8 cellular contexts compared by ENCODE assay signal in the genomic region with DNA sequence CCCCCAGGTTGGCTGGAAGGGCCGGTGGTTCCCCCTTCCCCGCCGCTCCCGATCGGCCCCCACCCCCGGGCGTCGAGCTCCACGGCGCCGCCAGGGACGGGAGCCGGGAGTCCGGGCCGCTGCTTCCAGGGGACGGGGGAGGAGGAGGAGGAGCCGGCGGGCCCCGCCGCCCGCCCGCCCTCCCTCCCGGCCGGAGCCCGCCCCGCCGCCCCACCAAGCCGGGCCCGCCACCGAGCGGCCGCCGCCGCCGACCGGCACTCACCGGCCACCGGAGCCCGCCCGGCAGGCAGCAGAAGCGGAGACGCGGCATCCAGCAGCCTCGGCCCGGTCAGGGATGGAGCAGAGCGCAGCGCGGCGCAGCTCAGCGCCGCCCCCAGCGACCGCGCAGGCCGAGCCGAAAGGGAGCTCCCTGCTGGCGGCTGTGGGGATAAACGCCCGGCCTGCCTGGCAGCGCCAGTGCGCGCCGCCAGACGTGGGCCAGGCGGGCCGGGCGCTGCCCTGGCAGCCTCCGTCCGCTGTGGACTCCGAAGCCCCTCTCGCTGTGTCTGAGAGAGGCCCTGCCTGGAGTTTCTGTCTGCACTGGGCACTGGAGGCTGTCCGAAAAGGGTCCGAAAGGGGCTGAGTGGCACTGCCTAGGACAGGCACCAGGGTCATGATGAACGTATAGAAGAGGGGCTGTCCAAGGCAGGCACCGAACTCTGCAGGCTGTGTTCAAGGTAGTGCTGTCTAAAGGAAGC. TPM values are rescaled to one million over a fixed set of nuclear protein-coding genes. Genes with fewer than 3 reads are reported as not detected.
DNase-seq lines count a peak whose midpoint lies in the region; ATAC-seq and TF ChIP-seq lines count a peak whose summit lies in the region.

A gene with protein sequence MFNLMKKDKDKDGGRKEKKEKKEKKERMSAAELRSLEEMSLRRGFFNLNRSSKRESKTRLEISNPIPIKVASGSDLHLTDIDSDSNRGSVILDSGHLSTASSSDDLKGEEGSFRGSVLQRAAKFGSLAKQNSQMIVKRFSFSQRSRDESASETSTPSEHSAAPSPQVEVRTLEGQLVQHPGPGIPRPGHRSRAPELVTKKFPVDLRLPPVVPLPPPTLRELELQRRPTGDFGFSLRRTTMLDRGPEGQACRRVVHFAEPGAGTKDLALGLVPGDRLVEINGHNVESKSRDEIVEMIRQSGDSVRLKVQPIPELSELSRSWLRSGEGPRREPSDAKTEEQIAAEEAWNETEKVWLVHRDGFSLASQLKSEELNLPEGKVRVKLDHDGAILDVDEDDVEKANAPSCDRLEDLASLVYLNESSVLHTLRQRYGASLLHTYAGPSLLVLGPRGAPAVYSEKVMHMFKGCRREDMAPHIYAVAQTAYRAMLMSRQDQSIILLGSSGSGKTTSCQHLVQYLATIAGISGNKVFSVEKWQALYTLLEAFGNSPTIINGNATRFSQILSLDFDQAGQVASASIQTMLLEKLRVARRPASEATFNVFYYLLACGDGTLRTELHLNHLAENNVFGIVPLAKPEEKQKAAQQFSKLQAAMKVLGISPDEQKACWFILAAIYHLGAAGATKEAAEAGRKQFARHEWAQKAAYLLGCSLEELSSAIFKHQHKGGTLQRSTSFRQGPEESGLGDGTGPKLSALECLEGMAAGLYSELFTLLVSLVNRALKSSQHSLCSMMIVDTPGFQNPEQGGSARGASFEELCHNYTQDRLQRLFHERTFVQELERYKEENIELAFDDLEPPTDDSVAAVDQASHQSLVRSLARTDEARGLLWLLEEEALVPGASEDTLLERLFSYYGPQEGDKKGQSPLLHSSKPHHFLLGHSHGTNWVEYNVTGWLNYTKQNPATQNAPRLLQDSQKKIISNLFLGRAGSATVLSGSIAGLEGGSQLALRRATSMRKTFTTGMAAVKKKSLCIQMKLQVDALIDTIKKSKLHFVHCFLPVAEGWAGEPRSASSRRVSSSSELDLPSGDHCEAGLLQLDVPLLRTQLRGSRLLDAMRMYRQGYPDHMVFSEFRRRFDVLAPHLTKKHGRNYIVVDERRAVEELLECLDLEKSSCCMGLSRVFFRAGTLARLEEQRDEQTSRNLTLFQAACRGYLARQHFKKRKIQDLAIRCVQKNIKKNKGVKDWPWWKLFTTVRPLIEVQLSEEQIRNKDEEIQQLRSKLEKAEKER (N-terminal part only) (minus strand): TSS at position 348 of the 737 bp plus-strand sequence. CDS start 13,458 bp downstream, outside the sequence.

- peak within 1 kb of the TSS; percentile 60 for H3K4me3 ChIP-seq in BJ (ENCODE audit: low read depth, low read length)

- POLR2A ChIA-PET in BJ (lab: Charles Lee), result interaction anchor here (0.6 to 1.1 kb wide), 3 partner anchors 15 to 465 kb away, joined by 3 to 7 read pairs (median 4); no protein-coding TSS in a partner anchor

- H3K27me3 Mint-ChIP-seq in endothelial cell (ENCODE audit: unreplicated experiment) (peaks cover 9% of the 10 kb centered on the region), mesothelial cell of epicardium (ENCODE audit: low read depth) (peaks cover 8% of the 10 kb centered on the region)

- no peaks in the 10 kb centered on the region for H3K27me3 ChIP-seq in BJ (ENCODE audit: control insufficient read depth, insufficient read depth, low read length)

- DNase-seq in BJ (ENCODE audit: low read depth) (no peak), GM19240 (ENCODE audit: insufficient read length, low spot score) (peak; percentile 94), NOMO-1 treated with dmso at 0.1 percent for 144 hours (lab: John Stamatoyannopoulos, UW; ENCODE audit: unreplicated experiment) (peak; percentile 51), endothelial cell (ENCODE audit: low spot score) (peak; percentile 91), mesothelial cell of epicardium (ENCODE audit: low spot score in 2 of 2, unreplicated experiment in 2 of 2) (peak; percentile 64 to 87)
- DNase-seq in activated CD8-positive, alpha-beta memory T cell treated with anti-CD3 and anti-CD28 coated beads, Interleukin-2, amount 50 U/mL, for 24 hours (ENCODE audit: extremely low read depth), result peak; percentile 14
- peak; percentile 66 to 68 for DNase-seq in stimulated activated CD8-positive, alpha-beta memory T cell treated with anti-CD3 and anti-CD28 coated beads, Interleukin-15, amount 100 ng/mL, for 48 hours (ENCODE audit: low read depth in 2 of 2)

- ATAC-seq in HG03521 (IDR thresholded peaks at IDR 0.05; ENCODE audit: unreplicated experiment), result peak; percentile 74

- H3K27ac Mint-ChIP-seq in endothelial cell (ENCODE audit: unreplicated experiment) (peak within 1 kb of the TSS; percentile 42), mesothelial cell of epicardium (peak within 1 kb of the TSS; percentile 67)

- TF ChIP-seq CTCF in BJ (IDR thresholded peaks at IDR 0.05; ENCODE audit: insufficient read depth, low read depth, low read length) (peak; percentile 57), endothelial cell (IDR thresholded peaks at IDR 0.05; ENCODE audit: unreplicated experiment) (peak; percentile 86), mesothelial cell of epicardium (IDR thresholded peaks at IDR 0.05; ENCODE audit: unreplicated experiment) (peak; percentile 72)

- H3K36me3 Mint-ChIP-seq in endothelial cell (ENCODE audit: low read depth, unreplicated experiment), result no peaks in the 10 kb centered on the region
- H3K36me3 Mint-ChIP-seq in mesothelial cell of epicardium, result peaks cover 3% of the 10 kb centered on the region

- H3K4me1 Mint-ChIP-seq in endothelial cell (ENCODE audit: unreplicated experiment) (peaks cover 41% of the 10 kb centered on the region), mesothelial cell of epicardium (peaks cover 36% of the 10 kb centered on the region)

- H3K9me3 Mint-ChIP-seq in endothelial cell (ENCODE audit: unreplicated experiment), result no peaks in the 10 kb centered on the region
- peaks cover 11% of the 10 kb centered on the region for H3K9me3 Mint-ChIP-seq in mesothelial cell of epicardium

- H3K36me3 ChIP-seq in BJ (ENCODE audit: control insufficient read depth, insufficient read depth, low read length), result no peaks in the 10 kb centered on the region

- H3K4me3 Mint-ChIP-seq in endothelial cell (ENCODE audit: unreplicated experiment), result peak within 1 kb of the TSS; percentile 90
- peak within 1 kb of the TSS; percentile 78 for H3K4me3 Mint-ChIP-seq in mesothelial cell of epicardium

- CTCF ChIA-PET in BJ (lab: Yijun Ruan, JAX), result interaction anchor here (0.6 to 9.1 kb wide), 34 partner anchors 9 to 437 kb away, joined by 3 to 227 read pairs (median 5); partner anchors contain the start of genes PHF12 and TRAF4

RNA-seq across cellular contexts. Expression of the gene that starts here (rescaled TPM):
- 8.2 and 12.0 TPM in 2 replicates for polyA plus RNA-seq in BJ (2011; rRNA removed)
- polyA minus RNA-seq in BJ (2011; rRNA and poly(A)+ RNA removed), result 30.4 and 33.4 TPM in 2 replicates
- total RNA-seq in endothelial cell (ENCODE audit: unreplicated experiment) (79.9 TPM), mesothelial cell of epicardium (55.0 to 58.4 TPM (median 56.8 TPM) in 3 replicates)
